In genomic region chr2:212213191-212213590, GRCh38 we compare ENCODE assay signal across 19 cellular contexts.
DNase-seq lines count a peak whose midpoint lies in the region; ATAC-seq and TF ChIP-seq lines count a peak whose summit lies in the region.
"Had no signal": no experiment of that assay in that cellular context is flagged by ENCODE, and none has a peak within 500 bp of the region (broad histone marks: within the 10 kb centered on the region; RNA-seq: fewer than 3 reads in every experiment).

No MANE protein-coding gene starts in this region.

- no peak for DNase-seq in activated T-cell treated with anti-CD3 and anti-CD28 coated beads, Interleukin-2, amount 50 U/mL, for 1 hour
- DNase-seq in T-helper 1 cell (no peak), GOT3 (lab: John Stamatoyannopoulos, UW) (no peak)
- DNase-seq: activated B cell treated with CpG ODN at 0.5 μM for 24 hours; activated CD8-positive, alpha-beta T cell treated with anti-CD3 and anti-CD28 coated beads for 36 hours; activated T-cell treated with anti-CD3 and anti-CD28 coated beads, Interleukin-2, amount 50 U/mL, for 48 hours; colonic mucosa; Karpas-422; NCI-H1092 treated with DMSO at 0.1 percent for 48 hours; NCI-H2081 treated with DMSO at 0.1 percent for 48 hours; NCI-H69; OCI-M1; stimulated activated naive CD4-positive, alpha-beta T cell treated with Interleukin-2 at 50 U/mL for 16 hours; tibial artery had no signal

- TF ChIP-seq POLR2A in GM18505 (IDR thresholded peaks at IDR 0.05; ENCODE audit: borderline replicate concordance, extremely low read depth, insufficient read depth, insufficient read length), result no peak

- ATAC-seq in GM18505 (IDR thresholded peaks at IDR 0.05; ENCODE audit: unreplicated experiment) (peak; percentile 57), GM19395 (IDR thresholded peaks at IDR 0.05; ENCODE audit: unreplicated experiment) (peak; percentile 84), HG02870 (IDR thresholded peaks at IDR 0.05; ENCODE audit: unreplicated experiment) (peak; percentile 80), HG03469 (IDR thresholded peaks at IDR 0.05; ENCODE audit: unreplicated experiment) (peak; percentile 66), esophagus mucosa (no peak)
- ATAC-seq: activated CD8-positive, alpha-beta T cell treated with anti-CD3 and anti-CD28 coated beads for 36 hours had no signal
